Comparison of ENCODE assay signal across 1 cellular context in the genomic region with DNA sequence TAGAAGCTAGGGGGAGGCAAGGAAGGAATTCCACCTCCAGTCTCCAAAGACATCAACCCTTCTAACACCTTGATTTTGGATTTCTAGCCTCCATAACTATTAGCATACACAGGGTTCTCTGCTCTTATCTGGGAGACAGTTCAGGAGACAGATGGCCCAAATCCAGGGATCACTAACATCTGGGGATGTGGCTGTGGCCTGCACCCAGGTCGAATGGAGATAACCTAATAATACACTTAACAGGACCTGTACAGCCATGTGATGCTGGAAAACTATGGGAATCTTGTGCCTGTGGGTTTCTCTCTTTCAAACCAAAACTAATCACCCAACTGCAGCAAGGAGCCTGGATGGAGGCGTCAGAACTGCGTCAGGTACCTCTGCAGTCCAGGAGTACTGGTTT.
A peak's percentile ranks its signal among the peaks of the same experiment; 100 is the strongest.
TF ChIP-seq lines count a peak whose summit lies in the region.

No MANE protein-coding gene starts in this region.

TF ChIP-seq in SK-N-SH, 30 proteins besides CTCF, POLR2A, EP300 and RAD21:
- TF ChIP-seq RXRA (IDR thresholded peaks at IDR 0.05; ENCODE audit: borderline replicate concordance, low read depth) (no peak), MXI1 (IDR thresholded peaks at IDR 0.05; ENCODE audit: low read depth, low read length) (0 out of 2 replicates have a peak, but pooled peaks have one; percentile 26), NRF1 (IDR thresholded peaks at IDR 0.05; ENCODE audit: low read depth, low read length) (no peak), RCOR1 (IDR thresholded peaks at IDR 0.05; ENCODE audit: low read length) (peak; percentile 90), SIN3A (IDR thresholded peaks at IDR 0.05; ENCODE audit: borderline replicate concordance, low read depth, low read length) (no peak), CHD2 (IDR thresholded peaks at IDR 0.05; ENCODE audit: low read length, partially characterized antibody) (peak; percentile 71), POLR2AphosphoS5 (IDR thresholded peaks at IDR 0.05; ENCODE audit: low read depth, low read length) (no peak), RFX5 (IDR thresholded peaks at IDR 0.05; ENCODE audit: low read length) (no peak), MAX (IDR thresholded peaks at IDR 0.05; ENCODE audit: low read depth) (no peak), GATA2 (CRISPR knock-in tag; IDR thresholded peaks at IDR 0.05) (peak; percentile 64), MEF2A (IDR thresholded peaks at IDR 0.05; ENCODE audit: borderline replicate concordance, low read depth) (no peak), TAF1 (IDR thresholded peaks at IDR 0.05; ENCODE audit: borderline replicate concordance, low read depth, low read length) (no peak), NFIC (IDR thresholded peaks at IDR 0.05; ENCODE audit: borderline replicate concordance) (no peak), REST (IDR thresholded peaks at IDR 0.05; ENCODE audit: low read depth, low read length) (no peak)
- TF ChIP-seq, protein P1, sequence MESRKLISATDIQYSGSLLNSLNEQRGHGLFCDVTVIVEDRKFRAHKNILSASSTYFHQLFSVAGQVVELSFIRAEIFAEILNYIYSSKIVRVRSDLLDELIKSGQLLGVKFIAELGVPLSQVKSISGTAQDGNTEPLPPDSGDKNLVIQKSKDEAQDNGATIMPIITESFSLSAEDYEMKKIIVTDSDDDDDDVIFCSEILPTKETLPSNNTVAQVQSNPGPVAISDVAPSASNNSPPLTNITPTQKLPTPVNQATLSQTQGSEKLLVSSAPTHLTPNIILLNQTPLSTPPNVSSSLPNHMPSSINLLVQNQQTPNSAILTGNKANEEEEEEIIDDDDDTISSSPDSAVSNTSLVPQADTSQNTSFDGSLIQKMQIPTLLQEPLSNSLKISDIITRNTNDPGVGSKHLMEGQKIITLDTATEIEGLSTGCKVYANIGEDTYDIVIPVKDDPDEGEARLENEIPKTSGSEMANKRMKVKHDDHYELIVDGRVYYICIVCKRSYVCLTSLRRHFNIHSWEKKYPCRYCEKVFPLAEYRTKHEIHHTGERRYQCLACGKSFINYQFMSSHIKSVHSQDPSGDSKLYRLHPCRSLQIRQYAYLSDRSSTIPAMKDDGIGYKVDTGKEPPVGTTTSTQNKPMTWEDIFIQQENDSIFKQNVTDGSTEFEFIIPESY (IDR thresholded peaks at IDR 0.05; ENCODE audit: borderline replicate concordance, low read depth), result no peak
